Comparison of ENCODE assay signal across 8 cellular contexts in the genomic region with DNA sequence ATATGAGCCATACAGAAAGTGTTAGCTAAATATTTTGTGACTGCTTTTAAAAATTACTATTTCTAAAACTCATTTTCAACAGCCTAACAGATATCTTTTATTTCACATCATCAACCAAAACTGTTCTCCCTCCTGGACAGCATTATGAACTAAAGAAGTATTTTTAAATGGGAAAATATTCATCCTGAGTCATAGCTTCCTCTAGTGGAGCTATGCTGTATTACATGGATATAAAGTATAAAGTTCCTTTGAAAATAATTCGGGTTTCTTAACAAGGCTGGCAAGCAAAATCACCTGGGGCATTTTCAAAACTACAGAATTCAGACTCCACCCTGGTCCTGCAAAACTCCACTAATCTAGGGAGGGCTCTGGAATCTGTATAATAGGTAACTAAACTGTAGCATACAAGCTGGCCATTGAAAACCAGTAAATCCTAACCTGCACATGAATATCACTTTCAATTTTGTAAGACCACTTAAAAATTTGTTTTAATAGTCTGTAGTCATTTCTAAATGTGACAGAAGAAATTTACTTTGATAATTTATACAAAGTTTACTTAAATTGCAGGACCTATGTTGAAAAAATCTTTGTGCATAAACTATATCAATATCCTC. TPM values are rescaled to one million over a fixed set of nuclear protein-coding genes. Genes with fewer than 3 reads are reported as not detected.
DNase-seq lines count a peak whose midpoint lies in the region; ATAC-seq and TF ChIP-seq lines count a peak whose summit lies in the region.

No MANE protein-coding gene starts in this region.

- no peak overlapping the region for H2BK120ac ChIP-seq in mesendoderm (ENCODE audit: low read depth, low read length)

- H3K4me2 ChIP-seq in mesendoderm (ENCODE audit: low read length), result no peak overlapping the region

- no peak overlapping the region for H3K27ac ChIP-seq in mesendoderm (ENCODE audit: low read depth, low read length)

- no peak overlapping the region for H3K9ac ChIP-seq in mesendoderm (ENCODE audit: low read length)

- no peaks in the 10 kb centered on the region for H3K79me2 ChIP-seq in mesendoderm (ENCODE audit: control insufficient read depth, insufficient read depth, low read length)

- DNase-seq in AG20443 (ENCODE audit: low spot score), result peak; percentile 43
- peak; percentile 10 for DNase-seq in NCI-H1048 (lab: John Stamatoyannopoulos, UW)
- peak; percentile 45 for DNase-seq in astrocyte of the spinal cord (ENCODE audit: low read depth, low spot score)
- peak; percentile 21 for DNase-seq in mesendoderm
- DNase-seq in NK-92 treated with Interleukin-12 subunit alpha and Interleukin-12 subunit beta, amount 100 ng/mL, for 24 hours (lab: John Stamatoyannopoulos, UW), result no peak

- H3K56ac ChIP-seq in mesendoderm (ENCODE audit: low read length), result no peak overlapping the region

- no peaks in the 10 kb centered on the region for H3K36me3 ChIP-seq in mesendoderm (ENCODE audit: control insufficient read depth, insufficient read depth, low read length)

- H4K5ac ChIP-seq in mesendoderm (ENCODE audit: low read length), result no peak overlapping the region

- H4K8ac ChIP-seq in mesendoderm (ENCODE audit: low read depth, low read length), result no peak overlapping the region

- H3K4me3 ChIP-seq in astrocyte of the spinal cord (ENCODE audit: low read depth, low read length), result no peak overlapping the region
- H3K4me3 ChIP-seq in mesendoderm (ENCODE audit: low read length), result no peak overlapping the region

- in situ Hi-C loops in astrocyte of the spinal cord (cut with HindIII; ENCODE audit: low sequenced_read_pairs), result no loop called here

- H2BK5ac ChIP-seq in mesendoderm (ENCODE audit: low read length), result no peak overlapping the region

- ATAC-seq in GM18867 (IDR thresholded peaks at IDR 0.05; ENCODE audit: unreplicated experiment) (peak; percentile 67), GM21619 (IDR thresholded peaks at IDR 0.05; ENCODE audit: unreplicated experiment) (no peak), HG03196 (IDR thresholded peaks at IDR 0.05; ENCODE audit: unreplicated experiment) (no peak)

- H3K4ac ChIP-seq in mesendoderm (ENCODE audit: low read depth, low read length), result no peak overlapping the region

- H3K79me1 ChIP-seq in mesendoderm (ENCODE audit: low read length), result no peaks in the 10 kb centered on the region

- no peak overlapping the region for H3K23ac ChIP-seq in mesendoderm (ENCODE audit: low read length)

- TF ChIP-seq CTCF in astrocyte of the spinal cord (IDR thresholded peaks at IDR 0.05; ENCODE audit: low read depth, low read length), result peak; percentile 79

- H2AK5ac ChIP-seq in mesendoderm (ENCODE audit: low read length), result no peak overlapping the region

- H3K4me1 ChIP-seq in mesendoderm (ENCODE audit: control insufficient read depth, low read depth, low read length), result no peaks in the 10 kb centered on the region

- H3K18ac ChIP-seq in mesendoderm (ENCODE audit: low read length), result no peak overlapping the region

- no CpG with 5 or more reads among the region's 1 CpG for whole genome bisulfite sequencing in mesendoderm (ENCODE audit: extremely low coverage, insufficient coverage, low lambda C conversion rate)

- no peak overlapping the region for H2BK15ac ChIP-seq in mesendoderm (replicated peaks; ENCODE audit: low read depth)

- no peaks in the 10 kb centered on the region for H3K27me3 ChIP-seq in mesendoderm (ENCODE audit: insufficient read depth, low read length, poor library complexity)

RNA-seq across cellular contexts. Expression of a gene that starts 53.5 kb away (rescaled TPM):
- polyA plus RNA-seq in mesendoderm (2013, experiment 1 of 2), result 0.31 TPM
- 0.31 TPM for polyA plus RNA-seq in mesendoderm (2013, experiment 2 of 2)
